10 cellular contexts compared by ENCODE assay signal in genomic region chrX:115232933-115233496, GRCh38. TPM values are rescaled to one million over a fixed set of nuclear protein-coding genes. Genes with fewer than 3 reads are reported as not detected.
A peak's percentile ranks its signal among the peaks of the same experiment; 100 is the strongest.
DNase-seq lines count a peak whose midpoint lies in the region; ATAC-seq, FAIRE-seq and TF ChIP-seq lines count a peak whose summit lies in the region.
"Had no signal": no experiment of that assay in that cellular context is flagged by ENCODE, and none has a peak within 500 bp of the region (broad histone marks: within the 10 kb centered on the region; RNA-seq: fewer than 3 reads in every experiment).

No MANE protein-coding gene starts in this region.

- H3K9me3 ChIP-seq in AG04450 (ENCODE audit: control insufficient read depth, insufficient read depth, low read length): no peaks in the 10 kb centered on the region
- H3K9me3 ChIP-seq in NT2/D1 (ENCODE audit: insufficient read depth, low read length): no peaks in the 10 kb centered on the region
- H3K9me3 ChIP-seq in pancreas: no peaks in the 10 kb centered on the region

- peak overlapping the region; percentile 56 for H3K9ac ChIP-seq in NT2/D1 (ENCODE audit: insufficient read length, low read depth)

- intact Hi-C loops in pancreas (cut with DNase I): no loop called here

- H3K36me3 ChIP-seq in NT2/D1 (ENCODE audit: insufficient read depth, insufficient read length, low read length): no peaks in the 10 kb centered on the region
- no peaks in the 10 kb centered on the region for H3K36me3 ChIP-seq in pancreas

- ATAC-seq in pancreas: no peak
- no peak for ATAC-seq in HG02970 (IDR thresholded peaks at IDR 0.05; ENCODE audit: low FRiP score, unreplicated experiment)
- ATAC-seq in GM19351 (IDR thresholded peaks at IDR 0.05; ENCODE audit: unreplicated experiment): no peak

- no peaks in the 10 kb centered on the region for H3K4me1 ChIP-seq in NT2/D1 (ENCODE audit: insufficient read depth, insufficient read length)
- no peaks in the 10 kb centered on the region for H3K4me1 ChIP-seq in pancreas

- no peak for DNase-seq in AG04450 (ENCODE audit: low read depth, low spot score)
- DNase-seq in NT2/D1 (ENCODE audit: low read depth, low spot score): no peak
- DNase-seq in fibroblast of pulmonary artery (ENCODE audit: low read depth): no peak
- DNase-seq in pancreas: no peak
- no peak for DNase-seq in AG08395 (ENCODE audit: low spot score)
- DNase-seq in activated effector memory CD4-positive, alpha-beta T cell treated with Interleukin-2 at 50 U/mL for 16 hours: no peak
- DNase-seq: NCI-H1048; stimulated activated CD4-positive, alpha-beta T cell treated with anti-CD3 and anti-CD28 coated beads, Interleukin-4, amount 100 ng/mL, for 4 hours had no signal

- peak overlapping the region; percentile 31 for H3K27ac ChIP-seq in AG04450 (ENCODE audit: low read depth, low read length)
- H3K27ac ChIP-seq in pancreas: no peak overlapping the region

- TF ChIP-seq CTCF in AG04450 (IDR thresholded peaks at IDR 0.05; ENCODE audit: low read depth, low read length) (no peak), fibroblast of pulmonary artery (IDR thresholded peaks at IDR 0.05; ENCODE audit: low read length, missing control alignments) (no peak), pancreas (IDR thresholded peaks at IDR 0.05) (no peak)

- POLR2A ChIA-PET in AG04450 (lab: Yijun Ruan, JAX): no interaction called here

- H3K27me3 ChIP-seq in AG04450 (ENCODE audit: control insufficient read depth, insufficient read depth, low read length) (no peaks in the 10 kb centered on the region), NT2/D1 (ENCODE audit: insufficient read depth, insufficient read length) (peaks cover 26% of the 10 kb centered on the region), pancreas (peaks cover 0 to 44% (median 5%) of the 10 kb centered on the region in 4 donors)

- WGBS in pancreas, 2 donors: 2 to 15% methylated on average over 6 of the region's 6 CpGs

- CTCF ChIA-PET in AG04450 (lab: Charles Lee): no interaction called here

- H3K4me3 ChIP-seq in AG04450 (ENCODE audit: low read depth, low read length) (peak overlapping the region; percentile 80), NT2/D1 (ENCODE audit: insufficient read length, low read depth) (peak overlapping the region; percentile 72), fibroblast of pulmonary artery (replicated peaks; ENCODE audit: low read depth, low read length) (peak overlapping the region; percentile 64), pancreas (peak overlapping the region in 3 of 4 donors; percentile 2 to 36 (median 6))

- FAIRE-seq in pancreas (lab: Jason Lieb, UNC): no peak

RNA-seq across cellular contexts. Expression of gene LRCH2, which starts 0.9 kb away (rescaled TPM):
- polyA plus RNA-seq in AG04450 (2011; rRNA removed): 4.4 and 6.1 TPM in 2 replicates
- polyA minus RNA-seq in AG04450 (2011; rRNA and poly(A)+ RNA removed): 2.6 and 5.6 TPM in 2 replicates
- total RNA-seq in pancreas: under 1 TPM; 0.12 to 0.72 (median 0.28) TPM
- polyA plus RNA-seq in pancreas: 1 to 10 TPM in 1 of 2 donors, under 1 TPM in 1; 0.38 to 1.0 TPM

RNA-seq across cellular contexts. Expression of gene RBMXL3, which starts 43.8 kb away (rescaled TPM):
- polyA plus RNA-seq in AG04450 (2011; rRNA removed) (not detected in 2 replicates), pancreas (not detected)
- not detected in 2 replicates for polyA minus RNA-seq in AG04450 (2011; rRNA and poly(A)+ RNA removed)
- total RNA-seq in pancreas: not detected

RNA-seq across cellular contexts. Expression of gene LUZP4, which starts 56.5 kb away (rescaled TPM):
- not detected in 2 replicates for polyA plus RNA-seq in AG04450 (2011; rRNA removed)
- polyA minus RNA-seq in AG04450 (2011; rRNA and poly(A)+ RNA removed): not detected in 2 replicates
- total RNA-seq in pancreas: not detected
- polyA plus RNA-seq in pancreas: not detected

Comparison
In these comparisons a context has a peak if more than half of its experiments do, and no peak if none do; other contexts are left out.
1. H3K4me3 ChIP-seq: peak in every context shown above with its lines; median percentile 80 in AG04450; 72 in NT2/D1; 64 in fibroblast of pulmonary artery; 6 in pancreas.